1 cellular context compared by ENCODE assay signal in the genomic region with DNA sequence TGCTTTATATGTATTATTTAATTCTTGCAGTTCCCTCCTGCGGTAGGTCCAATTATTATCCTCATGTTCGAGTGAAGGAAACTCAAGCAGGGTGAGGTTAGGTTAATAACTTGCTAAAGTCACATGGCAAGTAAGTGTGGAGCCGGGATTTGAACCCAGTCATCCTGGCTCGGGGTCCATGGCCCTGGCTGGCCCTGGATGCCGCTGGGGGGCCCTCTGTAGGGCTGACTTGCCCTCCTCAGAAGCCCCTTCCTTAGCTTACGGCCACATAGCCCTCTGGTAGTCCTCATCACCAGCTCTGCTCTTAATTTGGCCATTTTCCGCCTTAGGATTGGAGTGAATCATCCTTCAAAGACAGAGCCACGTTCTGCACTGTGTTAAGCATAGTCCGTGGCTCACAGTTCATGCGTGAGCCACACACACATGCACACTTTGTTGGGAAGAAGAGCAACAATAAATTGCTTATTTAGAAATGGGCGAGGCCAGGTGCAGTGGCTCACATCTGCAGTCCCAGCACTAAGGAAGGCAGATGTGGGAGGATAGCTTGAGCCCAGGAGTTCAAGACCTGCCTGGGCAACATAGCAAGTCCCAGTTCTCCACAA.
TF ChIP-seq lines count a peak whose summit lies in the region.

No MANE protein-coding gene starts in this region.

TF ChIP-seq in HepG2, 621 proteins besides CTCF, POLR2A, EP300 and RAD21 (continued from another document):
- TF ChIP-seq, protein P1, sequence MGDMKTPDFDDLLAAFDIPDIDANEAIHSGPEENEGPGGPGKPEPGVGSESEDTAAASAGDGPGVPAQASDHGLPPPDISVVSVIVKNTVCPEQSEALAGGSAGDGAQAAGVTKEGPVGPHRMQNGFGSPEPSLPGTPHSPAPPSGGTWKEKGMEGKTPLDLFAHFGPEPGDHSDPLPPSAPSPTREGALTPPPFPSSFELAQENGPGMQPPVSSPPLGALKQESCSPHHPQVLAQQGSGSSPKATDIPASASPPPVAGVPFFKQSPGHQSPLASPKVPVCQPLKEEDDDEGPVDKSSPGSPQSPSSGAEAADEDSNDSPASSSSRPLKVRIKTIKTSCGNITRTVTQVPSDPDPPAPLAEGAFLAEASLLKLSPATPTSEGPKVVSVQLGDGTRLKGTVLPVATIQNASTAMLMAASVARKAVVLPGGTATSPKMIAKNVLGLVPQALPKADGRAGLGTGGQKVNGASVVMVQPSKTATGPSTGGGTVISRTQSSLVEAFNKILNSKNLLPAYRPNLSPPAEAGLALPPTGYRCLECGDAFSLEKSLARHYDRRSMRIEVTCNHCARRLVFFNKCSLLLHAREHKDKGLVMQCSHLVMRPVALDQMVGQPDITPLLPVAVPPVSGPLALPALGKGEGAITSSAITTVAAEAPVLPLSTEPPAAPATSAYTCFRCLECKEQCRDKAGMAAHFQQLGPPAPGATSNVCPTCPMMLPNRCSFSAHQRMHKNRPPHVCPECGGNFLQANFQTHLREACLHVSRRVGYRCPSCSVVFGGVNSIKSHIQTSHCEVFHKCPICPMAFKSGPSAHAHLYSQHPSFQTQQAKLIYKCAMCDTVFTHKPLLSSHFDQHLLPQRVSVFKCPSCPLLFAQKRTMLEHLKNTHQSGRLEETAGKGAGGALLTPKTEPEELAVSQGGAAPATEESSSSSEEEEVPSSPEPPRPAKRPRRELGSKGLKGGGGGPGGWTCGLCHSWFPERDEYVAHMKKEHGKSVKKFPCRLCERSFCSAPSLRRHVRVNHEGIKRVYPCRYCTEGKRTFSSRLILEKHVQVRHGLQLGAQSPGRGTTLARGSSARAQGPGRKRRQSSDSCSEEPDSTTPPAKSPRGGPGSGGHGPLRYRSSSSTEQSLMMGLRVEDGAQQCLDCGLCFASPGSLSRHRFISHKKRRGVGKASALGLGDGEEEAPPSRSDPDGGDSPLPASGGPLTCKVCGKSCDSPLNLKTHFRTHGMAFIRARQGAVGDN (CRISPR knock-in tag; IDR thresholded peaks at IDR 0.05): peak; percentile 40; the same call in 1 of the 2 replicates
- TF ChIP-seq HOXA5 (CRISPR knock-in tag; IDR thresholded peaks at IDR 0.05): no peak
- TF ChIP-seq, protein P2, sequence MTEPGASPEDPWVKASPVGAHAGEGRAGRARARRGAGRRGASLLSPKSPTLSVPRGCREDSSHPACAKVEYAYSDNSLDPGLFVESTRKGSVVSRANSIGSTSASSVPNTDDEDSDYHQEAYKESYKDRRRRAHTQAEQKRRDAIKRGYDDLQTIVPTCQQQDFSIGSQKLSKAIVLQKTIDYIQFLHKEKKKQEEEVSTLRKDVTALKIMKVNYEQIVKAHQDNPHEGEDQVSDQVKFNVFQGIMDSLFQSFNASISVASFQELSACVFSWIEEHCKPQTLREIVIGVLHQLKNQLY (CRISPR knock-in tag; IDR thresholded peaks at IDR 0.05): no peak
- TF ChIP-seq AHR (CRISPR knock-in tag; IDR thresholded peaks at IDR 0.05): no peak
- TF ChIP-seq, protein P3, sequence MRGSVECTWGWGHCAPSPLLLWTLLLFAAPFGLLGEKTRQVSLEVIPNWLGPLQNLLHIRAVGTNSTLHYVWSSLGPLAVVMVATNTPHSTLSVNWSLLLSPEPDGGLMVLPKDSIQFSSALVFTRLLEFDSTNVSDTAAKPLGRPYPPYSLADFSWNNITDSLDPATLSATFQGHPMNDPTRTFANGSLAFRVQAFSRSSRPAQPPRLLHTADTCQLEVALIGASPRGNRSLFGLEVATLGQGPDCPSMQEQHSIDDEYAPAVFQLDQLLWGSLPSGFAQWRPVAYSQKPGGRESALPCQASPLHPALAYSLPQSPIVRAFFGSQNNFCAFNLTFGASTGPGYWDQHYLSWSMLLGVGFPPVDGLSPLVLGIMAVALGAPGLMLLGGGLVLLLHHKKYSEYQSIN (CRISPR knock-in tag; IDR thresholded peaks at IDR 0.05; ENCODE audit: borderline replicate concordance): no peak
- TF ChIP-seq ZNF383 (CRISPR knock-in tag; IDR thresholded peaks at IDR 0.05; ENCODE audit: borderline replicate concordance): no peak
- TF ChIP-seq, protein P4, sequence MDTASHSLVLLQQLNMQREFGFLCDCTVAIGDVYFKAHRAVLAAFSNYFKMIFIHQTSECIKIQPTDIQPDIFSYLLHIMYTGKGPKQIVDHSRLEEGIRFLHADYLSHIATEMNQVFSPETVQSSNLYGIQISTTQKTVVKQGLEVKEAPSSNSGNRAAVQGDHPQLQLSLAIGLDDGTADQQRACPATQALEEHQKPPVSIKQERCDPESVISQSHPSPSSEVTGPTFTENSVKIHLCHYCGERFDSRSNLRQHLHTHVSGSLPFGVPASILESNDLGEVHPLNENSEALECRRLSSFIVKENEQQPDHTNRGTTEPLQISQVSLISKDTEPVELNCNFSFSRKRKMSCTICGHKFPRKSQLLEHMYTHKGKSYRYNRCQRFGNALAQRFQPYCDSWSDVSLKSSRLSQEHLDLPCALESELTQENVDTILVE (CRISPR knock-in tag; IDR thresholded peaks at IDR 0.05): no peak
- no peak for TF ChIP-seq FOXA1 (IDR thresholded peaks at IDR 0.05)
- no peak for TF ChIP-seq FOXA1 (CRISPR knock-in tag; IDR thresholded peaks at IDR 0.05)
- TF ChIP-seq, protein P5, sequence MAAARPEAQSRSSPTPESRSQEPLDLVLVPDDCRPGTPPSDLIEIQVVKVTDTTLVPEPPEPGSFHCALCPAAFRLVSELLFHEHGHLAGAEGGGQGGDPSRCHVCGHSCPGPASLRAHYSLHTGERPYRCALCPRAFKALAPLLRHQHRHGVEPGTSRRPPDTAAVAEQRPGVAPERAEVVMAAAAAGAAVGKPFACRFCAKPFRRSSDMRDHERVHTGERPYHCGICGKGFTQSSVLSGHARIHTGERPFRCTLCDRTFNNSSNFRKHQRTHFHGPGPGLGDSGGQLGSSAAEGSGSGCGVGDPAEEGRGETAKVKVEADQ (CRISPR knock-in tag; IDR thresholded peaks at IDR 0.05; ENCODE audit: borderline replicate concordance): no peak
- no peak for TF ChIP-seq ZKSCAN5 (CRISPR knock-in tag; IDR thresholded peaks at IDR 0.05)
- no peak for TF ChIP-seq ZNF572 (CRISPR knock-in tag; IDR thresholded peaks at IDR 0.05)
- TF ChIP-seq, protein P6, sequence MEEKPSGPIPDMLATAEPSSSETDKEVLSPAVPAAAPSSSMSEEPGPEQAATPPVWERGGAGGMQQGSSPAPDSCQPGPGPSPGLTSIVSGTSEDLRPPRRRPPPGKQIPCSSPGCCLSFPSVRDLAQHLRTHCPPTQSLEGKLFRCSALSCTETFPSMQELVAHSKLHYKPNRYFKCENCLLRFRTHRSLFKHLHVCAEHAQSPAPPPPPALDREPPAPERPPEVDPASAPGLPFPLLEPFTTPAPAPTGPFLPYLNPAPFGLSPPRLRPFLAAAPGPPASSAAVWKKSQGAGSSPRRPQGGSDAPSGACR (CRISPR knock-in tag; IDR thresholded peaks at IDR 0.05): peak; percentile 59; the same call in 1 of the 2 replicates
- TF ChIP-seq HMG20B (CRISPR knock-in tag; conservative IDR thresholded peaks at IDR 0.05): no peak
- no peak for TF ChIP-seq SP5 (CRISPR knock-in tag; IDR thresholded peaks at IDR 0.05; ENCODE audit: borderline replicate concordance, low read depth)
- TF ChIP-seq ZFP62 (CRISPR knock-in tag; IDR thresholded peaks at IDR 0.05): no peak
- TF ChIP-seq ZBTB3 (CRISPR knock-in tag; IDR thresholded peaks at IDR 0.05; ENCODE audit: borderline replicate concordance, low read depth): 0 out of 2 replicates have a peak, but pooled peaks have one; percentile 38
- TF ChIP-seq SNRNP70 (IDR thresholded peaks at IDR 0.05; ENCODE audit: low read depth, low read length): no peak
- TF ChIP-seq, protein P7, sequence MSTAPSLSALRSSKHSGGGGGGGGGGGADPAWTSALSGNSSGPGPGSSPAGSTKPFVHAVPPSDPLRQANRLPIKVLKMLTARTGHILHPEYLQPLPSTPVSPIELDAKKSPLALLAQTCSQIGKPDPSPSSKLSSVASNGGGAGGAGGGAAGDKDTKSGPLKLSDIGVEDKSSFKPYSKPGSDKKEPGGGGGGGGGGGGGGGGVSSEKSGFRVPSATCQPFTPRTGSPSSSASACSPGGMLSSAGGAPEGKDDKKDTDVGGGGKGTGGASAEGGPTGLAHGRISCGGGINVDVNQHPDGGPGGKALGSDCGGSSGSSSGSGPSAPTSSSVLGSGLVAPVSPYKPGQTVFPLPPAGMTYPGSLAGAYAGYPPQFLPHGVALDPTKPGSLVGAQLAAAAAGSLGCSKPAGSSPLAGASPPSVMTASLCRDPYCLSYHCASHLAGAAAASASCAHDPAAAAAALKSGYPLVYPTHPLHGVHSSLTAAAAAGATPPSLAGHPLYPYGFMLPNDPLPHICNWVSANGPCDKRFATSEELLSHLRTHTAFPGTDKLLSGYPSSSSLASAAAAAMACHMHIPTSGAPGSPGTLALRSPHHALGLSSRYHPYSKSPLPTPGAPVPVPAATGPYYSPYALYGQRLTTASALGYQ (CRISPR knock-in tag; IDR thresholded peaks at IDR 0.05): no peak
- TF ChIP-seq NR2F1 (CRISPR knock-in tag; IDR thresholded peaks at IDR 0.05): no peak
- peak; percentile 58; the same call in 1 of the 2 replicates for TF ChIP-seq ZNF598 (CRISPR knock-in tag; IDR thresholded peaks at IDR 0.05; ENCODE audit: borderline replicate concordance)
- no peak for TF ChIP-seq EZH2 (conservative IDR thresholded peaks at IDR 0.05; ENCODE audit: low read depth, low read length)
- TF ChIP-seq, protein P8, sequence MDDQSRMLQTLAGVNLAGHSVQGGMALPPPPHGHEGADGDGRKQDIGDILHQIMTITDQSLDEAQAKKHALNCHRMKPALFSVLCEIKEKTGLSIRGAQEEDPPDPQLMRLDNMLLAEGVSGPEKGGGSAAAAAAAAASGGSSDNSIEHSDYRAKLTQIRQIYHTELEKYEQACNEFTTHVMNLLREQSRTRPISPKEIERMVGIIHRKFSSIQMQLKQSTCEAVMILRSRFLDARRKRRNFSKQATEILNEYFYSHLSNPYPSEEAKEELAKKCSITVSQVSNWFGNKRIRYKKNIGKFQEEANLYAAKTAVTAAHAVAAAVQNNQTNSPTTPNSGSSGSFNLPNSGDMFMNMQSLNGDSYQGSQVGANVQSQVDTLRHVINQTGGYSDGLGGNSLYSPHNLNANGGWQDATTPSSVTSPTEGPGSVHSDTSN (CRISPR knock-in tag; IDR thresholded peaks at IDR 0.05; ENCODE audit: borderline replicate concordance): no peak
- no peak for TF ChIP-seq ZNF550 (CRISPR knock-in tag; IDR thresholded peaks at IDR 0.05; ENCODE audit: borderline replicate concordance)
- 0 out of 2 replicates have a peak, but pooled peaks have one; percentile 62 for TF ChIP-seq ZNF83 (CRISPR knock-in tag; IDR thresholded peaks at IDR 0.05; ENCODE audit: borderline replicate concordance)
- TF ChIP-seq NFE2L1 (CRISPR knock-in tag; IDR thresholded peaks at IDR 0.05; ENCODE audit: borderline replicate concordance): no peak
- no peak for TF ChIP-seq TEAD3 (CRISPR knock-in tag; optimal IDR thresholded peaks at IDR 0.05; ENCODE audit: borderline replicate concordance)
- no peak for TF ChIP-seq HOXA9 (CRISPR knock-in tag; IDR thresholded peaks at IDR 0.05; ENCODE audit: borderline replicate concordance)
- TF ChIP-seq, protein P9, sequence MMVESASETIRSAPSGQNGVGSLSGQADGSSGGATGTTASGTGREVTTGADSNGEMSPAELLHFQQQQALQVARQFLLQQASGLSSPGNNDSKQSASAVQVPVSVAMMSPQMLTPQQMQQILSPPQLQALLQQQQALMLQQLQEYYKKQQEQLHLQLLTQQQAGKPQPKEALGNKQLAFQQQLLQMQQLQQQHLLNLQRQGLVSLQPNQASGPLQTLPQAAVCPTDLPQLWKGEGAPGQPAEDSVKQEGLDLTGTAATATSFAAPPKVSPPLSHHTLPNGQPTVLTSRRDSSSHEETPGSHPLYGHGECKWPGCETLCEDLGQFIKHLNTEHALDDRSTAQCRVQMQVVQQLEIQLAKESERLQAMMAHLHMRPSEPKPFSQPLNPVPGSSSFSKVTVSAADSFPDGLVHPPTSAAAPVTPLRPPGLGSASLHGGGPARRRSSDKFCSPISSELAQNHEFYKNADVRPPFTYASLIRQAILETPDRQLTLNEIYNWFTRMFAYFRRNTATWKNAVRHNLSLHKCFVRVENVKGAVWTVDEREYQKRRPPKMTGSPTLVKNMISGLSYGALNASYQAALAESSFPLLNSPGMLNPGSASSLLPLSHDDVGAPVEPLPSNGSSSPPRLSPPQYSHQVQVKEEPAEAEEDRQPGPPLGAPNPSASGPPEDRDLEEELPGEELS (CRISPR knock-in tag; IDR thresholded peaks at IDR 0.05): no peak
- no peak for TF ChIP-seq NPAS2 (CRISPR knock-in tag; IDR thresholded peaks at IDR 0.05; ENCODE audit: borderline replicate concordance)
TF ChIP-seq in HepG2: peak in this region for 11.
